In genomic region chrX:154043003-154043402, GRCh38 we compare ENCODE assay signal across 17 cellular contexts. TPM values are rescaled to one million over a fixed set of nuclear protein-coding genes. Genes with fewer than 3 reads are reported as not detected.
A peak's percentile ranks its signal among the peaks of the same experiment; 100 is the strongest.
DNase-seq lines count a peak whose midpoint lies in the region; ATAC-seq and TF ChIP-seq lines count a peak whose summit lies in the region.
"Had no signal": no experiment of that assay in that cellular context is flagged by ENCODE, and none has a peak within 500 bp of the region (broad histone marks: within the 10 kb centered on the region; RNA-seq: fewer than 3 reads in every experiment).

No MANE protein-coding gene starts in this region.

- intact Hi-C loops in left ventricle myocardium superior (cut with micrococcal nuclease): no loop called here
- intact Hi-C loops in transverse colon (cut with DNase I; ENCODE audit: low total_unique reads): no loop called here

- H3K27ac ChIP-seq in angular gyrus (ENCODE audit: low read depth, low read length): peak overlapping the region; percentile 55
- H3K27ac ChIP-seq in transverse colon: peak overlapping the region; percentile 40 to 79 (median 56)
- H3K27ac ChIP-seq: prostate gland had no signal

- no peak overlapping the region for H3K4me3 Mint-ChIP-seq in activated naive CD8-positive, alpha-beta T cell
- H3K4me3 Mint-ChIP-seq in activated naive CD8-positive, alpha-beta T cell treated with anti-CD3 and anti-CD28 coated beads for 36 hours: no peak overlapping the region
- H3K4me3 Mint-ChIP-seq: activated CD4-positive, alpha-beta T cell treated with anti-CD3 and anti-CD28 coated beads for 36 hours; dendritic cell treated with granulocyte-macrophage colony-stimulating factor and Interleukin-4, amounts not matched to agents 40 ng/mL and 50 ng/mL, for 4 days; mesothelial cell of epicardium had no signal

- no peak for TF ChIP-seq CTCF in transverse colon (IDR thresholded peaks at IDR 0.05)

- peaks cover 42% of the 10 kb centered on the region for H3K4me1 Mint-ChIP-seq in activated naive CD8-positive, alpha-beta T cell (ENCODE audit: low read depth)
- peaks cover 38% of the 10 kb centered on the region for H3K4me1 Mint-ChIP-seq in activated naive CD8-positive, alpha-beta T cell treated with anti-CD3 and anti-CD28 coated beads for 36 hours

- peak overlapping the region; percentile 34 for H3K27ac Mint-ChIP-seq in activated naive CD8-positive, alpha-beta T cell
- no peak overlapping the region for H3K27ac Mint-ChIP-seq in activated naive CD8-positive, alpha-beta T cell treated with anti-CD3 and anti-CD28 coated beads for 36 hours
- H3K27ac Mint-ChIP-seq: activated CD4-positive, alpha-beta T cell treated with anti-CD3 and anti-CD28 coated beads for 36 hours; dendritic cell treated with granulocyte-macrophage colony-stimulating factor and Interleukin-4, amounts not matched to agents 40 ng/mL and 50 ng/mL, for 4 days had no signal

- ATAC-seq in left ventricle myocardium superior (peak; percentile 25), HG03442 (IDR thresholded peaks at IDR 0.05; ENCODE audit: unreplicated experiment) (no peak), GM18868 (IDR thresholded peaks at IDR 0.05; ENCODE audit: unreplicated experiment) (no peak)
- ATAC-seq: activated CD4-positive, alpha-beta T cell treated with anti-CD3 and anti-CD28 coated beads for 36 hours had no signal

- no peaks in the 10 kb centered on the region for H3K9me3 ChIP-seq in transverse colon
- H3K9me3 ChIP-seq: prostate gland had no signal

- peaks cover 0 to 35% (median 5%) of the 10 kb centered on the region in 4 donors for H3K4me1 ChIP-seq in transverse colon
- H3K4me1 ChIP-seq: prostate gland had no signal

- H3K36me3 Mint-ChIP-seq in activated naive CD8-positive, alpha-beta T cell: peaks cover 4% of the 10 kb centered on the region
- H3K36me3 Mint-ChIP-seq in activated naive CD8-positive, alpha-beta T cell treated with anti-CD3 and anti-CD28 coated beads for 36 hours: peaks cover 13% of the 10 kb centered on the region

- TF ChIP-seq POLR2A in transverse colon (IDR thresholded peaks at IDR 0.05): no peak

- DNase-seq in activated naive CD8-positive, alpha-beta T cell treated with anti-CD3 and anti-CD28 coated beads for 36 hours: no peak
- DNase-seq in left ventricle myocardium superior: no peak
- no peak for DNase-seq in transverse colon
- DNase-seq in COR-L47 (lab: John Stamatoyannopoulos, UW): no peak
- DNase-seq: activated CD4-positive, alpha-beta T cell treated with anti-CD3 and anti-CD28 coated beads for 36 hours; DMS79; hypothalamus; NCI-H1048; NCI-H526 treated with DMSO at 0.1 percent for 48 hours had no signal

- 49 to 74% methylated on average over 2 to 3 of the region's 3 CpGs for WGBS in transverse colon (ENCODE audit: low coverage in 1 of 2), 2 donors

- TF ChIP-seq EP300 in transverse colon (IDR thresholded peaks at IDR 0.05; ENCODE audit: low read depth): no peak

- no peak overlapping the region for H3K4me3 ChIP-seq in transverse colon
- H3K4me3 ChIP-seq: prostate gland, SK-N-MC had no signal

- H3K9me3 Mint-ChIP-seq in activated naive CD8-positive, alpha-beta T cell (ENCODE audit: low read depth): no peaks in the 10 kb centered on the region
- no peaks in the 10 kb centered on the region for H3K9me3 Mint-ChIP-seq in activated naive CD8-positive, alpha-beta T cell treated with anti-CD3 and anti-CD28 coated beads for 36 hours
- H3K9me3 Mint-ChIP-seq: dendritic cell treated with granulocyte-macrophage colony-stimulating factor and Interleukin-4, amounts not matched to agents 40 ng/mL and 50 ng/mL, for 4 days had no signal

- H3K27me3 ChIP-seq in transverse colon: no peaks in the 10 kb centered on the region

- in situ Hi-C loops in transverse colon (cut with MboI; ENCODE audit: low pct_ligation_motif_present in 1 of 4, low pct_unique_long_range_greater_than_20kb in 1 of 4, low sequenced_read_pairs in 3 of 4): no loop called here

- no peaks in the 10 kb centered on the region for H3K36me3 ChIP-seq in transverse colon
- H3K36me3 ChIP-seq: prostate gland had no signal

- H3K27me3 Mint-ChIP-seq in activated naive CD8-positive, alpha-beta T cell: no peaks in the 10 kb centered on the region
- no peaks in the 10 kb centered on the region for H3K27me3 Mint-ChIP-seq in activated naive CD8-positive, alpha-beta T cell treated with anti-CD3 and anti-CD28 coated beads for 36 hours
- H3K27me3 Mint-ChIP-seq: activated CD4-positive, alpha-beta T cell treated with anti-CD3 and anti-CD28 coated beads for 36 hours; dendritic cell treated with granulocyte-macrophage colony-stimulating factor and Interleukin-4, amounts not matched to agents 40 ng/mL and 50 ng/mL, for 4 days had no signal

RNA-seq across cellular contexts. Expression of gene IRAK1, which starts 23.3 kb away (rescaled TPM):
- 100 to 1,000 TPM; 155 to 159 TPM for total RNA-seq in activated naive CD8-positive, alpha-beta T cell treated with anti-CD3 and anti-CD28 coated beads for 36 hours
- total RNA-seq in left ventricle myocardium superior: 33.9 TPM
- total RNA-seq in transverse colon: 100 to 1,000 TPM in 2 of 4 donors, 10 to 100 TPM in 2; 64.1 to 155 (median 107) TPM

RNA-seq across cellular contexts. Expression of gene MECP2, which starts 54.5 kb away (rescaled TPM):
- 10 to 100 TPM; 50.9 to 53.1 TPM for total RNA-seq in activated naive CD8-positive, alpha-beta T cell treated with anti-CD3 and anti-CD28 coated beads for 36 hours
- total RNA-seq in left ventricle myocardium superior (35.9 TPM), transverse colon (10 to 100 TPM; 22.1 to 53.1 (median 37.8) TPM)
